Comparison of ENCODE assay signal across 5 cellular contexts in genomic region chr10:78846071-78846470, GRCh38.
"Had no signal": no experiment of that assay in that cellular context is flagged by ENCODE, and none has a peak within 500 bp of the region (broad histone marks: within the 10 kb centered on the region; RNA-seq: fewer than 3 reads in every experiment).

No MANE protein-coding gene starts in this region.

- H3K4me3 ChIP-seq: GM23338 had no signal

- DNase-seq: H9, HCEC 1CT, IMR-90 had no signal

- FAIRE-seq: HTR-8/SVneo had no signal
